Comparison of ENCODE assay signal across 9 cellular contexts in the genomic region with DNA sequence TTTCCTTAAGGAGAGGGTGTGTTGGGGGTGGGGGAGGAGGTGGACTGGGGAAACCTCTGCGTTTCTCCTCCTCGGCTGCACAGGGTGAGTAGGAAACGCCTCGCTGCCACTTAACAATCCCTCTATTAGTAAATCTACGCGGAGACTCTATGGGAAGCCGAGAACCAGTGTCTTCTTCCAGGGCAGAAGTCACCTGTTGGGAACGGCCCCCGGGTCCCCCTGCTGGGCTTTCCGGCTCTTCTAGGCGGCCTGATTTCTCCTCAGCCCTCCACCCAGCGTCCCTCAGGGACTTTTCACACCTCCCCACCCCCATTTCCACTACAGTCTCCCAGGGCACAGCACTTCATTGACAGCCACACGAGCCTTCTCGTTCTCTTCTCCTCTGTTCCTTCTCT. TPM values are rescaled to one million over a fixed set of nuclear protein-coding genes. Genes with fewer than 3 reads are reported as not detected.
A peak's percentile ranks its signal among the peaks of the same experiment; 100 is the strongest.
DNase-seq lines count a peak whose midpoint lies in the region; ATAC-seq and TF ChIP-seq lines count a peak whose summit lies in the region.
"Had no signal": no experiment of that assay in that cellular context is flagged by ENCODE, and none has a peak within 500 bp of the region (broad histone marks: within the 10 kb centered on the region; RNA-seq: fewer than 3 reads in every experiment).

No MANE protein-coding gene starts in this region.

- 5 to 11% methylated on average over 14 of the region's 14 CpGs for WGBS in testis, 2 donors

- DNase-seq in AG04449 (ENCODE audit: low read depth, low spot score) (no peak), GM06990 (ENCODE audit: extremely low read depth, insufficient read length) (peak; percentile 18), NCI-H82 treated with DMSO at 0.1 percent for 48 hours (lab: John Stamatoyannopoulos, UW; ENCODE audit: unreplicated experiment) (peak; percentile 70), NCI-H2107 treated with DMSO at 0.1 percent for 48 hours (lab: John Stamatoyannopoulos, UW; ENCODE audit: unreplicated experiment) (no peak), testis (no peak)
- no peak for DNase-seq in activated CD4-positive, CD25-positive, alpha-beta regulatory T cell (lab: John Stamatoyannopoulos, UW)
- DNase-seq: hypothalamus had no signal

- no peaks in the 10 kb centered on the region for H3K36me3 ChIP-seq in GM06990 (ENCODE audit: control insufficient read depth, insufficient read depth, low read length)
- no peaks in the 10 kb centered on the region for H3K36me3 ChIP-seq in iPS-20b (ENCODE audit: insufficient read depth, low read depth, low read length)
- no peaks in the 10 kb centered on the region for H3K36me3 ChIP-seq in testis (ENCODE audit: low read depth, missing control alignments)

- H3K4me3 ChIP-seq in AG04449 (ENCODE audit: low read depth, low read length) (0 out of 2 replicates have a peak overlapping the region, but pooled peaks have one; percentile 6), GM06990 (replicated peaks; ENCODE audit: low read depth, low read length) (peak overlapping the region; percentile 10; the same call in 1 of the 2 replicates), iPS-20b (ENCODE audit: low read length) (peak overlapping the region; percentile 59; the same call in 1 of the 2 replicates), testis (no peak overlapping the region)

- POLR2A ChIA-PET in AG04449 (lab: Yijun Ruan, JAX) = no interaction called here

- TF ChIP-seq CTCF in AG04449 (IDR thresholded peaks at IDR 0.05; ENCODE audit: insufficient read depth, low read length, missing control alignments) = no peak
- TF ChIP-seq CTCF in GM06990 (IDR thresholded peaks at IDR 0.05; ENCODE audit: insufficient read depth, low read length, poor library complexity, severe bottlenecking) = no peak
- no peak for TF ChIP-seq CTCF in testis (IDR thresholded peaks at IDR 0.05)

- no peak for TF ChIP-seq POLR2A in testis (IDR thresholded peaks at IDR 0.05)

- no peak overlapping the region for H3K9ac ChIP-seq in iPS-20b (ENCODE audit: low read depth, low read length)

- H3K4me3 Mint-ChIP-seq in activated T-helper 17 cell treated with anti-CD3 and anti-CD28 coated beads, Interleukin-2, amount 50 U/mL, for 72 hours = no peak overlapping the region

- peaks cover 76% of the 10 kb centered on the region for H3K27me3 Mint-ChIP-seq in activated T-helper 17 cell treated with anti-CD3 and anti-CD28 coated beads, Interleukin-2, amount 50 U/mL, for 72 hours

- peaks cover 14% of the 10 kb centered on the region for H3K36me3 Mint-ChIP-seq in activated T-helper 17 cell treated with anti-CD3 and anti-CD28 coated beads, Interleukin-2, amount 50 U/mL, for 72 hours (ENCODE audit: low read depth)

- H3K9me3 ChIP-seq in iPS-20b (ENCODE audit: insufficient read depth, low read depth, low read length) = peaks cover 3% of the 10 kb centered on the region; the same call in 1 of the 2 replicates
- no peaks in the 10 kb centered on the region for H3K9me3 ChIP-seq in testis

- intact Hi-C loops in testis (cut with DNase I; ENCODE audit: low total_unique reads) = no loop called here

- H3K4me1 ChIP-seq in iPS-20b (ENCODE audit: insufficient read depth, low read length) (peaks cover 30% of the 10 kb centered on the region; the same call in 1 of the 2 replicates), testis (peaks cover 13% of the 10 kb centered on the region)

- H3K27me3 ChIP-seq in GM06990 (replicated peaks; ENCODE audit: control insufficient read depth, insufficient read depth, low read length) (peaks cover 6% of the 10 kb centered on the region), iPS-20b (ENCODE audit: insufficient read depth, low read length) (peaks cover 100% of the 10 kb centered on the region), testis (peaks cover 11% of the 10 kb centered on the region)

- H3K27ac Mint-ChIP-seq in activated T-helper 17 cell treated with anti-CD3 and anti-CD28 coated beads, Interleukin-2, amount 50 U/mL, for 72 hours = no peak overlapping the region

- H3K4me1 Mint-ChIP-seq in activated T-helper 17 cell treated with anti-CD3 and anti-CD28 coated beads, Interleukin-2, amount 50 U/mL, for 72 hours = peaks cover 7% of the 10 kb centered on the region

- CTCF ChIA-PET in AG04449 (lab: Yijun Ruan, JAX) = no interaction called here

- no peak for ATAC-seq in activated T-helper 17 cell treated with anti-CD3 and anti-CD28 coated beads, Interleukin-2, amount 50 U/mL, for 72 hours (replicated peaks)

- H3K27ac ChIP-seq in iPS-20b (ENCODE audit: low read length) (no peak overlapping the region), testis (no peak overlapping the region)

- no peaks in the 10 kb centered on the region for H3K9me3 Mint-ChIP-seq in activated T-helper 17 cell treated with anti-CD3 and anti-CD28 coated beads, Interleukin-2, amount 50 U/mL, for 72 hours

RNA-seq across cellular contexts. Expression of a gene that starts 2.1 kb away (rescaled TPM):
- not detected for total RNA-seq in activated T-helper 17 cell treated with anti-CD3 and anti-CD28 coated beads, Interleukin-2, amount 50 U/mL, for 72 hours
- total RNA-seq in testis = 1 to 10 TPM in 1 of 2 donors, under 1 TPM in 1; 0.74 to 1.5 TPM
- 0.74 TPM for polyA plus RNA-seq in testis (ENCODE audit: insufficient read depth, low read depth, low replicate concordance)

Comparison
In these comparisons a context has a peak if more than half of its experiments do, and no peak if none do; other contexts are left out.
1. DNase-seq: peak in GM06990 (single experiment) and NCI-H82 treated with DMSO at 0.1 percent for 48 hours (single experiment); none in AG04449 (single experiment), activated CD4-positive, CD25-positive, alpha-beta regulatory T cell (0 of 4), NCI-H2107 treated with DMSO at 0.1 percent for 48 hours (single experiment) and testis (single experiment).
2. H3K4me3 ChIP-seq: peak in AG04449 (single experiment), GM06990 (single experiment) and iPS-20b (single experiment); none in testis (0 of 2).